ENCODE assay signal across 13 cellular contexts in the genomic region with DNA sequence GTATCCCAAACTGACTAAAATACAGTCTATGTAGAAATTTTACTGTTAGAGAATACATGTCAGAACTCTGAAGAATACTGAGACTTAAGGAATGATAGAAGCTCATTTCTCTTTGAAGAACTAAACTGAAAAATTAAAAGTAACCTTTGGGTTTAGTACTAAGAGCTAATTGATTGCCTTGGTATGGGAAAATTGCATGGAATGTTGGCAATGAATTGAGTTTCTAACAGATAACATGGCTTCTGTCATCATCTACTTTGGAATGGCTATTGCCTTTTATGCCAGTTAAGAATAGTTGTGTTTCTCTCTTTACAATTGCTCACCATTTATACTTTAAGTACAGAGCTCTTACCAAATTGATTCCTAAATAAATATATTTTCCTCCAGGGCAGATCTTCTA.
"Had no signal": no experiment of that assay in that cellular context is flagged by ENCODE, and none has a peak within 500 bp of the region (broad histone marks: within the 10 kb centered on the region; RNA-seq: fewer than 3 reads in every experiment).

No MANE protein-coding gene starts in this region.

- DNase-seq: effector CD4-positive, alpha-beta T cell; left colon; left ventricle myocardium superior; mucosa of descending colon; naive thymus-derived CD8-positive, alpha-beta T cell; posterior cingulate gyrus; stimulated activated CD4-positive, alpha-beta T cell treated with anti-CD3 and anti-CD28 coated beads, Interleukin-2, amount 100 ng/mL, for 48 hours; stimulated activated naive CD4-positive, alpha-beta T cell treated with Interleukin-2 at 50 U/mL for 16 hours had no signal

- H3K79me2 ChIP-seq: hepatocyte had no signal

- H3K4me2 ChIP-seq: hepatocyte, smooth muscle cell had no signal

- H3K9me3 ChIP-seq: mucosa of descending colon, neutrophil, right atrium auricular region had no signal

- H3K27ac ChIP-seq: coronary artery, hepatocyte, neutrophil, right atrium auricular region had no signal

- H3K36me3 ChIP-seq: neutrophil, right atrium auricular region had no signal

- H3K4me3 ChIP-seq: coronary artery, hepatocyte, mucosa of descending colon, right atrium auricular region, smooth muscle cell had no signal

- H3K27me3 ChIP-seq: hepatocyte, neutrophil, right atrium auricular region had no signal

- H3K4me1 ChIP-seq: right atrium auricular region had no signal
